In genomic region chr2:42196403-42197267, GRCh38 we compare ENCODE assay signal across 1 cellular context.
TF ChIP-seq lines count a peak whose summit lies in the region.

No MANE protein-coding gene starts in this region.

TF ChIP-seq in K562, 482 proteins besides CTCF, POLR2A, EP300 and RAD21 (continued from another document and continues in another):
- TF ChIP-seq VEZF1 (CRISPR knock-in tag; IDR thresholded peaks at IDR 0.05) = peak; percentile 55; the same call in 1 of the 2 replicates
- TF ChIP-seq HES1 (IDR thresholded peaks at IDR 0.05; ENCODE audit: low read depth) = peak; percentile 70; the same call in 1 of the 2 replicates
- peak; percentile 84 for TF ChIP-seq HMBOX1 (IDR thresholded peaks at IDR 0.05)
- no peak for TF ChIP-seq ELF1 (tag; IDR thresholded peaks at IDR 0.05)
- no peak; the same call in 1 of the 2 replicates for TF ChIP-seq RNF2 (IDR thresholded peaks at IDR 0.05)
- TF ChIP-seq LCOR (CRISPR knock-in tag; IDR thresholded peaks at IDR 0.05) = peak; percentile 39; the same call in 1 of the 2 replicates
- peak; percentile 92 for TF ChIP-seq MTA2 (IDR thresholded peaks at IDR 0.05; ENCODE audit: low read depth)
- TF ChIP-seq PML (IDR thresholded peaks at IDR 0.05; ENCODE audit: low read length) = peak; percentile 97
- TF ChIP-seq PHB2 (IDR thresholded peaks at IDR 0.05; ENCODE audit: low read depth) = peak; percentile 78
- no peak for TF ChIP-seq PHB (CRISPR knock-in tag; IDR thresholded peaks at IDR 0.05)
- peak; percentile 44; the same call in 1 of the 2 replicates for TF ChIP-seq SPI1 (IDR thresholded peaks at IDR 0.05; ENCODE audit: borderline replicate concordance, low read depth, low read length)
- TF ChIP-seq XRCC5 (IDR thresholded peaks at IDR 0.05; ENCODE audit: low read depth, low read length) = no peak
- TF ChIP-seq ZNF766 (CRISPR knock-in tag; conservative IDR thresholded peaks at IDR 0.05) = peak; percentile 73; the same call in 1 of the 2 replicates
- TF ChIP-seq NFE2 (IDR thresholded peaks at IDR 0.05; ENCODE audit: low read depth) = 0 out of 2 replicates have a peak, but pooled peaks have one; percentile 10
- TF ChIP-seq ZNF644 (tag; IDR thresholded peaks at IDR 0.05; ENCODE audit: low read depth) = peak; percentile 87
- peak; percentile 95 for TF ChIP-seq SOX6 (IDR thresholded peaks at IDR 0.05)
- TF ChIP-seq, protein P1, sequence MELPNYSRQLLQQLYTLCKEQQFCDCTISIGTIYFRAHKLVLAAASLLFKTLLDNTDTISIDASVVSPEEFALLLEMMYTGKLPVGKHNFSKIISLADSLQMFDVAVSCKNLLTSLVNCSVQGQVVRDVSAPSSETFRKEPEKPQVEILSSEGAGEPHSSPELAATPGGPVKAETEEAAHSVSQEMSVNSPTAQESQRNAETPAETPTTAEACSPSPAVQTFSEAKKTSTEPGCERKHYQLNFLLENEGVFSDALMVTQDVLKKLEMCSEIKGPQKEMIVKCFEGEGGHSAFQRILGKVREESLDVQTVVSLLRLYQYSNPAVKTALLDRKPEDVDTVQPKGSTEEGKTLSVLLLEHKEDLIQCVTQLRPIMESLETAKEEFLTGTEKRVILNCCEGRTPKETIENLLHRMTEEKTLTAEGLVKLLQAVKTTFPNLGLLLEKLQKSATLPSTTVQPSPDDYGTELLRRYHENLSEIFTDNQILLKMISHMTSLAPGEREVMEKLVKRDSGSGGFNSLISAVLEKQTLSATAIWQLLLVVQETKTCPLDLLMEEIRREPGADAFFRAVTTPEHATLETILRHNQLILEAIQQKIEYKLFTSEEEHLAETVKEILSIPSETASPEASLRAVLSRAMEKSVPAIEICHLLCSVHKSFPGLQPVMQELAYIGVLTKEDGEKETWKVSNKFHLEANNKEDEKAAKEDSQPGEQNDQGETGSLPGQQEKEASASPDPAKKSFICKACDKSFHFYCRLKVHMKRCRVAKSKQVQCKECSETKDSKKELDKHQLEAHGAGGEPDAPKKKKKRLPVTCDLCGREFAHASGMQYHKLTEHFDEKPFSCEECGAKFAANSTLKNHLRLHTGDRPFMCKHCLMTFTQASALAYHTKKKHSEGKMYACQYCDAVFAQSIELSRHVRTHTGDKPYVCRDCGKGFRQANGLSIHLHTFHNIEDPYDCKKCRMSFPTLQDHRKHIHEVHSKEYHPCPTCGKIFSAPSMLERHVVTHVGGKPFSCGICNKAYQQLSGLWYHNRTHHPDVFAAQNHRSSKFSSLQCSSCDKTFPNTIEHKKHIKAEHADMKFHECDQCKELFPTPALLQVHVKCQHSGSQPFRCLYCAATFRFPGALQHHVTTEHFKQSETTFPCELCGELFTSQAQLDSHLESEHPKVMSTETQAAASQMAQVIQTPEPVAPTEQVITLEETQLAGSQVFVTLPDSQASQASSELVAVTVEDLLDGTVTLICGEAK (IDR thresholded peaks at IDR 0.05) = no peak
- TF ChIP-seq, protein P1 (CRISPR knock-in tag; IDR thresholded peaks at IDR 0.05) = no peak
- TF ChIP-seq ETS1 (conservative IDR thresholded peaks at IDR 0.05; ENCODE audit: control insufficient read depth, low read depth, low read length) = no peak
- TF ChIP-seq, protein P2, sequence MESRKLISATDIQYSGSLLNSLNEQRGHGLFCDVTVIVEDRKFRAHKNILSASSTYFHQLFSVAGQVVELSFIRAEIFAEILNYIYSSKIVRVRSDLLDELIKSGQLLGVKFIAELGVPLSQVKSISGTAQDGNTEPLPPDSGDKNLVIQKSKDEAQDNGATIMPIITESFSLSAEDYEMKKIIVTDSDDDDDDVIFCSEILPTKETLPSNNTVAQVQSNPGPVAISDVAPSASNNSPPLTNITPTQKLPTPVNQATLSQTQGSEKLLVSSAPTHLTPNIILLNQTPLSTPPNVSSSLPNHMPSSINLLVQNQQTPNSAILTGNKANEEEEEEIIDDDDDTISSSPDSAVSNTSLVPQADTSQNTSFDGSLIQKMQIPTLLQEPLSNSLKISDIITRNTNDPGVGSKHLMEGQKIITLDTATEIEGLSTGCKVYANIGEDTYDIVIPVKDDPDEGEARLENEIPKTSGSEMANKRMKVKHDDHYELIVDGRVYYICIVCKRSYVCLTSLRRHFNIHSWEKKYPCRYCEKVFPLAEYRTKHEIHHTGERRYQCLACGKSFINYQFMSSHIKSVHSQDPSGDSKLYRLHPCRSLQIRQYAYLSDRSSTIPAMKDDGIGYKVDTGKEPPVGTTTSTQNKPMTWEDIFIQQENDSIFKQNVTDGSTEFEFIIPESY (CRISPR knock-in tag; IDR thresholded peaks at IDR 0.05) = no peak
- peak; percentile 87 for TF ChIP-seq CCNT2 (IDR thresholded peaks at IDR 0.05; ENCODE audit: borderline replicate concordance, extremely low read depth, insufficient read length, low read depth, low read length)
- TF ChIP-seq, protein P3, sequence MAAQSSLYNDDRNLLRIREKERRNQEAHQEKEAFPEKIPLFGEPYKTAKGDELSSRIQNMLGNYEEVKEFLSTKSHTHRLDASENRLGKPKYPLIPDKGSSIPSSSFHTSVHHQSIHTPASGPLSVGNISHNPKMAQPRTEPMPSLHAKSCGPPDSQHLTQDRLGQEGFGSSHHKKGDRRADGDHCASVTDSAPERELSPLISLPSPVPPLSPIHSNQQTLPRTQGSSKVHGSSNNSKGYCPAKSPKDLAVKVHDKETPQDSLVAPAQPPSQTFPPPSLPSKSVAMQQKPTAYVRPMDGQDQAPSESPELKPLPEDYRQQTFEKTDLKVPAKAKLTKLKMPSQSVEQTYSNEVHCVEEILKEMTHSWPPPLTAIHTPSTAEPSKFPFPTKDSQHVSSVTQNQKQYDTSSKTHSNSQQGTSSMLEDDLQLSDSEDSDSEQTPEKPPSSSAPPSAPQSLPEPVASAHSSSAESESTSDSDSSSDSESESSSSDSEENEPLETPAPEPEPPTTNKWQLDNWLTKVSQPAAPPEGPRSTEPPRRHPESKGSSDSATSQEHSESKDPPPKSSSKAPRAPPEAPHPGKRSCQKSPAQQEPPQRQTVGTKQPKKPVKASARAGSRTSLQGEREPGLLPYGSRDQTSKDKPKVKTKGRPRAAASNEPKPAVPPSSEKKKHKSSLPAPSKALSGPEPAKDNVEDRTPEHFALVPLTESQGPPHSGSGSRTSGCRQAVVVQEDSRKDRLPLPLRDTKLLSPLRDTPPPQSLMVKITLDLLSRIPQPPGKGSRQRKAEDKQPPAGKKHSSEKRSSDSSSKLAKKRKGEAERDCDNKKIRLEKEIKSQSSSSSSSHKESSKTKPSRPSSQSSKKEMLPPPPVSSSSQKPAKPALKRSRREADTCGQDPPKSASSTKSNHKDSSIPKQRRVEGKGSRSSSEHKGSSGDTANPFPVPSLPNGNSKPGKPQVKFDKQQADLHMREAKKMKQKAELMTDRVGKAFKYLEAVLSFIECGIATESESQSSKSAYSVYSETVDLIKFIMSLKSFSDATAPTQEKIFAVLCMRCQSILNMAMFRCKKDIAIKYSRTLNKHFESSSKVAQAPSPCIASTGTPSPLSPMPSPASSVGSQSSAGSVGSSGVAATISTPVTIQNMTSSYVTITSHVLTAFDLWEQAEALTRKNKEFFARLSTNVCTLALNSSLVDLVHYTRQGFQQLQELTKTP (IDR thresholded peaks at IDR 0.05; ENCODE audit: low read depth in 1 of 2, partially characterized antibody in 2 of 2) = peak in 1 of 2 experiments; percentile 85
- TF ChIP-seq SIX5 (IDR thresholded peaks at IDR 0.05; ENCODE audit: borderline replicate concordance in 1 of 2, insufficient read depth in 1 of 2, low read depth in 1 of 2, low read length in 2 of 2) = no peak
- TF ChIP-seq HDAC3 (IDR thresholded peaks at IDR 0.05; ENCODE audit: borderline replicate concordance, partially characterized antibody) = peak; percentile 84
- no peak for TF ChIP-seq CGGBP1 (CRISPR knock-in tag; IDR thresholded peaks at IDR 0.05)
- TF ChIP-seq ZBTB17 (CRISPR knock-in tag; IDR thresholded peaks at IDR 0.05) = 0 out of 2 replicates have a peak, but pooled peaks have one; percentile 38
- peak; percentile 83 for TF ChIP-seq MEIS2 (IDR thresholded peaks at IDR 0.05; ENCODE audit: partially characterized antibody)
- peak; percentile 76 for TF ChIP-seq ZNF395 (CRISPR knock-in tag; IDR thresholded peaks at IDR 0.05)
- TF ChIP-seq, protein P4, sequence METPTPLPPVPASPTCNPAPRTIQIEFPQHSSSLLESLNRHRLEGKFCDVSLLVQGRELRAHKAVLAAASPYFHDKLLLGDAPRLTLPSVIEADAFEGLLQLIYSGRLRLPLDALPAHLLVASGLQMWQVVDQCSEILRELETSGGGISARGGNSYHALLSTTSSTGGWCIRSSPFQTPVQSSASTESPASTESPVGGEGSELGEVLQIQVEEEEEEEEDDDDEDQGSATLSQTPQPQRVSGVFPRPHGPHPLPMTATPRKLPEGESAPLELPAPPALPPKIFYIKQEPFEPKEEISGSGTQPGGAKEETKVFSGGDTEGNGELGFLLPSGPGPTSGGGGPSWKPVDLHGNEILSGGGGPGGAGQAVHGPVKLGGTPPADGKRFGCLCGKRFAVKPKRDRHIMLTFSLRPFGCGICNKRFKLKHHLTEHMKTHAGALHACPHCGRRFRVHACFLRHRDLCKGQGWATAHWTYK (CRISPR knock-in tag; IDR thresholded peaks at IDR 0.05) = peak; percentile 85; the same call in 1 of the 2 replicates
- no peak for TF ChIP-seq ZNF134 (CRISPR knock-in tag; conservative IDR thresholded peaks at IDR 0.05)
- no peak for TF ChIP-seq NR3C1 (CRISPR knock-in tag; IDR thresholded peaks at IDR 0.05)
- TF ChIP-seq ETS2 (tag; IDR thresholded peaks at IDR 0.05; ENCODE audit: borderline replicate concordance, poor library complexity, severe bottlenecking) = no peak
- peak; percentile 88 for TF ChIP-seq TCF3 (CRISPR knock-in tag; IDR thresholded peaks at IDR 0.05)
- no peak for TF ChIP-seq ZNF696 (CRISPR knock-in tag; conservative IDR thresholded peaks at IDR 0.05)
- peak; percentile 87; the same call in 1 of the 2 replicates for TF ChIP-seq ZNF584 (CRISPR knock-in tag; IDR thresholded peaks at IDR 0.05; ENCODE audit: low read depth)
